Comparison of ENCODE assay signal across 12 cellular contexts in genomic region chr18:69882965-69883668, GRCh38.
A peak's percentile ranks its signal among the peaks of the same experiment; 100 is the strongest.
DNase-seq lines count a peak whose midpoint lies in the region; ATAC-seq and TF ChIP-seq lines count a peak whose summit lies in the region.
"Had no signal": no experiment of that assay in that cellular context is flagged by ENCODE, and none has a peak within 500 bp of the region (broad histone marks: within the 10 kb centered on the region; RNA-seq: fewer than 3 reads in every experiment).

No MANE protein-coding gene starts in this region.

- CTCF ChIA-PET in activated naive CD4-positive, alpha-beta T cell treated with anti-CD3 and anti-CD28 coated beads, Interleukin-2, amount 10 ng/mL, durations not matched to agents 7 days and 5 days (lab: Charles Lee): no interaction called here

- no peak for TF ChIP-seq CTCF in left lung (IDR thresholded peaks at IDR 0.05)

- H3K4me1 Mint-ChIP-seq in activated naive CD4-positive, alpha-beta T cell treated with anti-CD3 and anti-CD28 coated beads, Interleukin-2, amount 10 ng/mL, durations not matched to agents 7 days and 5 days: peaks cover 35% of the 10 kb centered on the region
- H3K4me1 Mint-ChIP-seq in stimulated activated naive B cell treated with anti-CD40 and anti-IgM and Interleukin-4, amounts not matched to agents 10 μg/mL and 1 μg/mL and 100 μg/mL, for 72 hours: peaks cover 5 to 14% of the 10 kb centered on the region in 2 donors

- no peaks in the 10 kb centered on the region for H3K27me3 Mint-ChIP-seq in activated naive CD4-positive, alpha-beta T cell treated with anti-CD3 and anti-CD28 coated beads, Interleukin-2, amount 10 ng/mL, durations not matched to agents 7 days and 5 days
- no peaks in the 10 kb centered on the region for H3K27me3 Mint-ChIP-seq in stimulated activated naive B cell treated with anti-CD40 and anti-IgM and Interleukin-4, amounts not matched to agents 10 μg/mL and 1 μg/mL and 100 μg/mL, for 72 hours

- peak; percentile 45 to 49 for ATAC-seq in activated naive CD4-positive, alpha-beta T cell treated with anti-CD3 and anti-CD28 coated beads, Interleukin-2, amount 50 U/mL, for 72 hours
- ATAC-seq in HG02623 (IDR thresholded peaks at IDR 0.05; ENCODE audit: unreplicated experiment) (peak; percentile 49), HG03558 (IDR thresholded peaks at IDR 0.05; ENCODE audit: extremely low read depth, unreplicated experiment) (peak; percentile 33), left lung (no peak)
- ATAC-seq in stimulated activated naive B cell treated with anti-CD40 and anti-IgM and Interleukin-4, amounts not matched to agents 10 μg/mL and 1 μg/mL and 100 μg/mL, for 72 hours (replicated peaks): peak; percentile 88

- no peaks in the 10 kb centered on the region for H3K4me1 ChIP-seq in left lung
- H3K4me1 ChIP-seq: ascending aorta had no signal

- H3K4me3 Mint-ChIP-seq in activated naive CD4-positive, alpha-beta T cell treated with anti-CD3 and anti-CD28 coated beads, Interleukin-2, amount 10 ng/mL, durations not matched to agents 7 days and 5 days: no peak overlapping the region
- peak overlapping the region in 1 of 2 donors; percentile 37 for H3K4me3 Mint-ChIP-seq in stimulated activated naive B cell treated with anti-CD40 and anti-IgM and Interleukin-4, amounts not matched to agents 10 μg/mL and 1 μg/mL and 100 μg/mL, for 72 hours

- intact Hi-C loops in left lung (cut with DNase I): no loop called here

- H3K27ac Mint-ChIP-seq in activated naive CD4-positive, alpha-beta T cell treated with anti-CD3 and anti-CD28 coated beads, Interleukin-2, amount 50 U/mL, for 72 hours: peak overlapping the region; percentile 75 to 93
- H3K27ac Mint-ChIP-seq in activated naive CD4-positive, alpha-beta T cell treated with anti-CD3 and anti-CD28 coated beads, Interleukin-2, amount 10 ng/mL, durations not matched to agents 7 days and 5 days: no peak overlapping the region
- H3K27ac Mint-ChIP-seq in stimulated activated naive B cell treated with anti-CD40 and anti-IgM and Interleukin-4, amounts not matched to agents 10 μg/mL and 1 μg/mL and 100 μg/mL, for 72 hours: peak overlapping the region; percentile 76

- H3K27ac ChIP-seq in left lung: no peak overlapping the region
- H3K27ac ChIP-seq: ascending aorta, parathyroid adenoma had no signal

- H3K36me3 ChIP-seq in left lung: no peaks in the 10 kb centered on the region
- H3K36me3 ChIP-seq: ascending aorta had no signal

- H3K9me3 ChIP-seq in left lung: no peaks in the 10 kb centered on the region
- H3K9me3 ChIP-seq: ascending aorta had no signal

- peaks cover 34 to 70% of the 10 kb centered on the region in 2 donors for H3K36me3 Mint-ChIP-seq in activated naive CD4-positive, alpha-beta T cell treated with anti-CD3 and anti-CD28 coated beads, Interleukin-2, amount 50 U/mL, for 72 hours
- peaks cover 44% of the 10 kb centered on the region for H3K36me3 Mint-ChIP-seq in activated naive CD4-positive, alpha-beta T cell treated with anti-CD3 and anti-CD28 coated beads, Interleukin-2, amount 10 ng/mL, durations not matched to agents 7 days and 5 days
- peaks cover 2 to 4% of the 10 kb centered on the region in 2 donors for H3K36me3 Mint-ChIP-seq in stimulated activated naive B cell treated with anti-CD40 and anti-IgM and Interleukin-4, amounts not matched to agents 10 μg/mL and 1 μg/mL and 100 μg/mL, for 72 hours

- DNase-seq in activated naive CD4-positive, alpha-beta T cell treated with anti-CD3 and anti-CD28 coated beads, Interleukin-2, amount 50 U/mL, for 72 hours (ENCODE audit: low spot score in 2 of 2): no peak
- DNase-seq in activated naive CD4-positive, alpha-beta T cell treated with anti-CD3 and anti-CD28 coated beads, Interleukin-2, amount 10 ng/mL, durations not matched to agents 7 days and 5 days: no peak
- no peak for DNase-seq in stimulated activated naive B cell treated with anti-CD40 and anti-IgM and Interleukin-4, amounts not matched to agents 10 μg/mL and 1 μg/mL and 100 μg/mL, for 72 hours
- no peak for DNase-seq in foreskin melanocyte
- DNase-seq in left lung: no peak
- no peak for DNase-seq in NCI-H82 (lab: John Stamatoyannopoulos, UW)
- DNase-seq: activated CD4-positive, CD25-positive, alpha-beta regulatory T cell; NCI-H1694 treated with DMSO at 0.1 percent for 48 hours had no signal

- peaks cover 11 to 17% of the 10 kb centered on the region in 2 donors for H3K9me3 Mint-ChIP-seq in activated naive CD4-positive, alpha-beta T cell treated with anti-CD3 and anti-CD28 coated beads, Interleukin-2, amount 50 U/mL, for 72 hours
- peaks cover 8% of the 10 kb centered on the region for H3K9me3 Mint-ChIP-seq in activated naive CD4-positive, alpha-beta T cell treated with anti-CD3 and anti-CD28 coated beads, Interleukin-2, amount 10 ng/mL, durations not matched to agents 7 days and 5 days
- H3K9me3 Mint-ChIP-seq in stimulated activated naive B cell treated with anti-CD40 and anti-IgM and Interleukin-4, amounts not matched to agents 10 μg/mL and 1 μg/mL and 100 μg/mL, for 72 hours: peaks cover 3% of the 10 kb centered on the region in 2 donors

- no peaks in the 10 kb centered on the region for H3K27me3 ChIP-seq in left lung
- H3K27me3 ChIP-seq: ascending aorta had no signal

- H3K4me3 ChIP-seq in left lung: no peak overlapping the region
- H3K4me3 ChIP-seq: ascending aorta had no signal
